In the genomic region with DNA sequence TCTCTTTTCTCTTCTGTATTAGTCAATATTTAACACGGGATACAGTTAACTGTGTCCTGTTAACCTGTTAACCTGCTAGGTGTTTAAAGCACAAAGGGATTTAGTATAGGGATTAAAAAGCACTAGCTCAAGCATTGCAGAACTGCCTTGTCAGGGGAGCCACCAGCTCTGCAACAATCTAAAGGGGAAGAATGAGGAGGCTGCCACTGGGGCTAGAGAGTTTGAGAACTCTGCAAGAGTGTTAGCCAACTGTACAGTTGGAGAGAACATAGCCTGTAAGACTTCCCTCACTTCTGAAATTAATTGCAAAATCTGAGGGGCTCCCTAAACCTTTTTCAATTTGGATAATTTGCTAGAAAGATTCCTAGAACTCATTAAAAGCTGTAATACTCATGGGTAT, we compare ENCODE assay signal across 15 cellular contexts.
"Had no signal": no experiment of that assay in that cellular context is flagged by ENCODE, and none has a peak within 500 bp of the region (broad histone marks: within the 10 kb centered on the region; RNA-seq: fewer than 3 reads in every experiment).

No MANE protein-coding gene starts in this region.

- H3K4me3 Mint-ChIP-seq: natural killer cell, neural crest cell had no signal

- H3K27ac Mint-ChIP-seq: natural killer cell had no signal

- H3K27ac ChIP-seq: heart right ventricle, ovary had no signal

- H3K36me3 Mint-ChIP-seq: natural killer cell had no signal

- H3K27me3 ChIP-seq: ovary had no signal

- H3K4me1 Mint-ChIP-seq: neural crest cell had no signal

- H3K9me3 Mint-ChIP-seq: natural killer cell, neural crest cell had no signal

- H3K4me3 ChIP-seq: heart right ventricle, ovary had no signal

- ATAC-seq: esophagus mucosa, heart right ventricle, left lobe of liver, natural killer cell, right cardiac atrium had no signal

- DNase-seq: effector memory CD4-positive, alpha-beta T cell; heart right ventricle; hypothalamus; mammary epithelial cell; natural killer cell; nucleus accumbens; ovary; right cardiac atrium; small intestine; stimulated activated CD4-positive, alpha-beta T cell treated with anti-CD3 and anti-CD28 coated beads, Interleukin-12 subunit alpha, Interleukin-12 subunit beta, amount 100 ng/mL, for 4 hours; stimulated activated naive CD4-positive, alpha-beta T cell treated with Interleukin-2 at 50 U/mL for 16 hours; trophoblast cell had no signal

- H3K9me3 ChIP-seq: heart right ventricle, ovary had no signal

- H3K36me3 ChIP-seq: heart right ventricle, ovary had no signal
